ENCODE assay signal across 10 cellular contexts in genomic region chr12:8644345-8645248, GRCh38. TPM values are rescaled to one million over a fixed set of nuclear protein-coding genes. Genes with fewer than 3 reads are reported as not detected.
A peak's percentile ranks its signal among the peaks of the same experiment; 100 is the strongest.
DNase-seq lines count a peak whose midpoint lies in the region; ATAC-seq, FAIRE-seq and TF ChIP-seq lines count a peak whose summit lies in the region.
"Had no signal": no experiment of that assay in that cellular context is flagged by ENCODE, and none has a peak within 500 bp of the region (broad histone marks: within the 10 kb centered on the region; RNA-seq: fewer than 3 reads in every experiment).

No MANE protein-coding gene starts in this region.

- H2AFZ ChIP-seq in OCI-LY3 (ENCODE audit: low read depth, low read length): no peak overlapping the region

- no peaks in the 10 kb centered on the region for H3K27me3 ChIP-seq in OCI-LY3 (ENCODE audit: low read depth, low read length)
- no peaks in the 10 kb centered on the region for H3K27me3 ChIP-seq in bronchial epithelial cell (ENCODE audit: control insufficient read depth, insufficient read depth, low read length)

- H3K9me3 Mint-ChIP-seq in stimulated activated naive CD8-positive, alpha-beta T cell treated with anti-CD3 and anti-CD28 coated beads, Interleukin-15, amount 100 ng/mL, for 72 hours: no peaks in the 10 kb centered on the region

- H3K4me3 ChIP-seq in OCI-LY3 (ENCODE audit: low read length) (peak overlapping the region; percentile 53), bronchial epithelial cell (ENCODE audit: low read depth, low read length) (no peak overlapping the region)

- peak; percentile 54 for ATAC-seq in GM18520 (IDR thresholded peaks at IDR 0.05; ENCODE audit: unreplicated experiment)
- ATAC-seq in HG02623 (IDR thresholded peaks at IDR 0.05; ENCODE audit: unreplicated experiment): peak; percentile 58
- ATAC-seq in stimulated activated naive CD8-positive, alpha-beta T cell treated with anti-CD3 and anti-CD28 coated beads, Interleukin-15, amount 100 ng/mL, for 72 hours: peak; percentile 84

- no peaks in the 10 kb centered on the region for H3K9me3 ChIP-seq in OCI-LY3 (ENCODE audit: insufficient read depth, low read length)

- peak; percentile 88 for DNase-seq in bronchial epithelial cell (ENCODE audit: low read depth)
- peak; percentile 56 to 64 for DNase-seq in stimulated activated naive CD8-positive, alpha-beta T cell treated with anti-CD3 and anti-CD28 coated beads, Interleukin-15, amount 100 ng/mL, for 72 hours
- no peak for DNase-seq in caudate nucleus (lab: John Stamatoyannopoulos, UW)
- no peak for DNase-seq in ACHN
- no peak for DNase-seq in NCI-H2171 treated with DMSO at 0.1 percent for 48 hours (lab: John Stamatoyannopoulos, UW)

- TF ChIP-seq CTCF in OCI-LY3 (IDR thresholded peaks at IDR 0.05; ENCODE audit: low read depth, low read length) (no peak), bronchial epithelial cell (IDR thresholded peaks at IDR 0.05; ENCODE audit: insufficient read depth, low read length, severe bottlenecking) (no peak)

- H3K4me1 ChIP-seq in OCI-LY3 (ENCODE audit: low read length): peaks cover 69% of the 10 kb centered on the region

- H3K27me3 Mint-ChIP-seq in stimulated activated naive CD8-positive, alpha-beta T cell treated with anti-CD3 and anti-CD28 coated beads, Interleukin-15, amount 100 ng/mL, for 72 hours: no peaks in the 10 kb centered on the region

- no peaks in the 10 kb centered on the region; the same call in 1 of the 2 replicates for H3K79me2 ChIP-seq in OCI-LY3 (ENCODE audit: low read length)

- H3K9ac ChIP-seq in OCI-LY3 (ENCODE audit: low read length): peak overlapping the region; percentile 92

- peak overlapping the region; percentile 81 to 86 for H3K4me3 Mint-ChIP-seq in stimulated activated naive CD8-positive, alpha-beta T cell treated with anti-CD3 and anti-CD28 coated beads, Interleukin-15, amount 100 ng/mL, for 72 hours

- H3K36me3 ChIP-seq in OCI-LY3 (replicated peaks; ENCODE audit: low read depth, low read length) (peaks cover 4% of the 10 kb centered on the region), bronchial epithelial cell (ENCODE audit: control insufficient read depth, insufficient read depth, low read length) (no peaks in the 10 kb centered on the region)

- FAIRE-seq in bronchial epithelial cell (lab: Jason Lieb, UNC): no peak

- H3K27ac Mint-ChIP-seq in stimulated activated naive CD8-positive, alpha-beta T cell treated with anti-CD3 and anti-CD28 coated beads, Interleukin-15, amount 100 ng/mL, for 72 hours: peak overlapping the region; percentile 84 to 89

- in situ Hi-C loops in ACHN (cut with HindIII; ENCODE audit: low pct_ligation_motif_present, low pct_unique_long_range_greater_than_20kb, low sequenced_read_pairs): no loop called here

- peak overlapping the region; percentile 78 for H3K4me2 ChIP-seq in OCI-LY3 (ENCODE audit: low read length)

- peaks cover 51% of the 10 kb centered on the region for H3K4me1 Mint-ChIP-seq in stimulated activated naive CD8-positive, alpha-beta T cell treated with anti-CD3 and anti-CD28 coated beads, Interleukin-15, amount 100 ng/mL, for 72 hours

- no peaks in the 10 kb centered on the region for H4K20me1 ChIP-seq in OCI-LY3 (ENCODE audit: insufficient read depth, low read length)

- H3K27ac ChIP-seq in OCI-LY3 (ENCODE audit: low read length) (peak overlapping the region; percentile 99), caudate nucleus (ENCODE audit: low read depth, low read length) (no peak overlapping the region)

RNA-seq across cellular contexts. Expression of gene MFAP5, which starts 18.0 kb away (rescaled TPM):
- 6.6 and 9.0 TPM in 2 replicates for total RNA-seq in bronchial epithelial cell
- total RNA-seq: glomerular endothelial cell, HT1080 had no signal

RNA-seq across cellular contexts. Expression of gene AICDA, which starts 31.9 kb away (rescaled TPM):
- not detected in 2 replicates for total RNA-seq in bronchial epithelial cell
- total RNA-seq: glomerular endothelial cell, HT1080 had no signal

RNA-seq across cellular contexts. Expression of gene RIMKLB, which starts 53.2 kb away (rescaled TPM):
- total RNA-seq in bronchial epithelial cell: 36.7 and 42.6 TPM in 2 replicates

Comparison
In these comparisons a context has a peak if more than half of its experiments do, and no peak if none do; other contexts are left out.
1. DNase-seq: peak in bronchial epithelial cell (single experiment) and stimulated activated naive CD8-positive, alpha-beta T cell treated with anti-CD3 and anti-CD28 coated beads, Interleukin-15, amount 100 ng/mL, for 72 hours (2 of 2); none in caudate nucleus (0 of 61), ACHN (single experiment) and NCI-H2171 treated with DMSO at 0.1 percent for 48 hours (single experiment).
2. Peak in every context shown above with its lines, with median percentiles within 50 percentile points of each other: ATAC-seq.